Comparison of ENCODE assay signal across 17 cellular contexts in the genomic region with DNA sequence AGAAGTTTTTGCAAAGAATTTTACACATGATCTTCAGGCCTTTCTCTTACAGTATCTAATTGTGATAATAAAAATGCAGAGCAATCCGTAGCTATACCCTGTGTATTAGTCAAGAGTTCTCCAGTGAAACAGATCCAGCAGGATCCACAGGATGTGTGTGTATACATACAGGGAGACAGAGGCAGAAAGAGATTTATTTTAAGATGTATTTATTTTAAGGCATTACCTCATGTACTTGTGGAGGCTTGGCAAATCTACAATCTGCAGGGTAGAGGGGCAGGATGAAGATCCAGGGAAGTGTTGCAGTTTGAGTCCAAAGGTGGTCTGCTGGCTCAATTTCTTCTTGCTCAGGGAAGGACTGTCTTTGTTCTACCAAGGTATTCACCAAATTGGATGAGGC.
"Had no signal": no experiment of that assay in that cellular context is flagged by ENCODE, and none has a peak within 500 bp of the region (broad histone marks: within the 10 kb centered on the region; RNA-seq: fewer than 3 reads in every experiment).

No MANE protein-coding gene starts in this region.

- H3K27ac ChIP-seq: neutrophil, SJCRH30 had no signal

- H3K4me3 ChIP-seq: SJCRH30, smooth muscle cell had no signal

- DNase-seq: activated CD4-positive, alpha-beta T cell treated with anti-CD3 and anti-CD28 coated beads, Interleukin-2, amount 50 U/mL, for 1 hour; activated CD8-positive, alpha-beta memory T cell treated with anti-CD3 and anti-CD28 coated beads for 24 hours; activated naive CD8-positive, alpha-beta T cell treated with anti-CD3 and anti-CD28 coated beads, Interleukin-2, amount 10 ng/mL, durations not matched to agents 7 days and 5 days; caudate nucleus; cortex of kidney; effector CD4-positive, alpha-beta T cell; foreskin melanocyte; immature natural killer cell; naive thymus-derived CD8-positive, alpha-beta T cell; SJCRH30; stimulated activated CD4-positive, alpha-beta T cell treated with anti-CD3 and anti-CD28 coated beads, Interleukin-4, amount 100 ng/mL, for 4 hours; stimulated activated CD8-positive, alpha-beta memory T cell treated with anti-CD3 and anti-CD28 coated beads, Interleukin-4, amount 100 ng/mL, for 48 hours; stimulated activated naive CD4-positive, alpha-beta T cell treated with Interleukin-2 at 50 U/mL for 16 hours had no signal

- H3K9me3 ChIP-seq: neutrophil had no signal

- H3K27me3 ChIP-seq: neutrophil had no signal

- ATAC-seq: activated CD4-positive, CD25-positive, alpha-beta regulatory T cell treated with anti-CD3 and anti-CD28 coated beads, Interleukin-2, amount 50 U/mL, for 24 hours; naive thymus-derived CD8-positive, alpha-beta T cell had no signal

- FAIRE-seq: endothelial cell of umbilical vein had no signal

- H3K4me2 ChIP-seq: smooth muscle cell had no signal
